Comparison of ENCODE assay signal across 8 cellular contexts in genomic region chr1:20507248-20507563, GRCh38. TPM values are rescaled to one million over a fixed set of nuclear protein-coding genes. Genes with fewer than 3 reads are reported as not detected.
DNase-seq lines count a peak whose midpoint lies in the region; ATAC-seq and TF ChIP-seq lines count a peak whose summit lies in the region.

No MANE protein-coding gene starts in this region.

- ATAC-seq in GM21529 (IDR thresholded peaks at IDR 0.05; ENCODE audit: unreplicated experiment) (peak; percentile 11), HG03520 (IDR thresholded peaks at IDR 0.05; ENCODE audit: unreplicated experiment) (no peak), HG03280 (IDR thresholded peaks at IDR 0.05; ENCODE audit: unreplicated experiment) (no peak), HG02610 (IDR thresholded peaks at IDR 0.05; ENCODE audit: unreplicated experiment) (no peak)

- peaks cover 51% of the 10 kb centered on the region for H3K79me2 ChIP-seq in SK-N-SH (ENCODE audit: insufficient read depth)

- H3K4me3 ChIP-seq in AG04449 (ENCODE audit: low read depth, low read length) = peak overlapping the region; percentile 98
- peak overlapping the region; percentile 92 to 97 for H3K4me3 ChIP-seq in SK-N-SH (ENCODE audit: low read depth in 2 of 2, low read length in 1 of 2)
- peak overlapping the region; percentile 78 to 99 (median 95) for H3K4me3 ChIP-seq in skin epidermis

- TF ChIP-seq RAD21 in SK-N-SH (IDR thresholded peaks at IDR 0.05; ENCODE audit: low read length) = no peak

- CTCF ChIA-PET in AG04449 (lab: Yijun Ruan, JAX) = interaction anchor here (1.1 to 5.5 kb wide), 2 partner anchors 14 to 294 kb away, joined by 3 to 36 read pairs; no protein-coding TSS in a partner anchor
- CTCF ChIA-PET in SK-N-SH (lab: Yijun Ruan, JAX) = interaction anchor here (3.3 kb wide), 1 partner anchor 13 kb away, joined by 16 read pairs; no protein-coding TSS in a partner anchor

- H4K20me1 ChIP-seq in SK-N-SH (ENCODE audit: insufficient read depth) = peaks cover 21% of the 10 kb centered on the region

- H2AFZ ChIP-seq in SK-N-SH (ENCODE audit: low read depth) = peak overlapping the region; percentile 100

- TF ChIP-seq EP300 in SK-N-SH (IDR thresholded peaks at IDR 0.05; ENCODE audit: borderline replicate concordance in 1 of 2, low read depth in 1 of 2, low read length in 1 of 2) = no peak

- peaks cover 15 to 17% of the 10 kb centered on the region in 2 experiments for H3K36me3 ChIP-seq in SK-N-SH (replicated peaks in 1 of 2; ENCODE audit: control insufficient read depth in 1 of 2, insufficient read depth in 2 of 2, low read length in 1 of 2)

- H3K4me1 ChIP-seq in SK-N-SH (ENCODE audit: control insufficient read depth in 1 of 2, insufficient read depth in 2 of 2, low read depth in 1 of 2, low read length in 1 of 2) = peaks cover 0 to 7% of the 10 kb centered on the region in 2 experiments; a peak in 1 of 4 replicates

- H3K27me3 ChIP-seq in SK-N-SH (ENCODE audit: insufficient read depth) = no peaks in the 10 kb centered on the region

- TF ChIP-seq CTCF in AG04449 (IDR thresholded peaks at IDR 0.05; ENCODE audit: insufficient read depth, low read length, missing control alignments) (no peak), SK-N-SH (IDR thresholded peaks at IDR 0.05) (no peak)

- DNase-seq in AG04449 (ENCODE audit: low read depth, low spot score) (no peak), SK-N-SH (no peak), germinal center (ENCODE audit: low spot score) (peak; percentile 61)

- no peaks in the 10 kb centered on the region for H3F3A ChIP-seq in SK-N-SH (replicated peaks; ENCODE audit: insufficient read depth)

- peak overlapping the region; percentile 96 for H3K4me2 ChIP-seq in SK-N-SH

- WGBS in SK-N-SH (ENCODE audit: low lambda C conversion rate) = 5% methylated on average over 5 of the region's 5 CpGs

- H3K9ac ChIP-seq in SK-N-SH = peak overlapping the region; percentile 72

- H3K27ac ChIP-seq in SK-N-SH (ENCODE audit: low read depth in 2 of 2, low read length in 1 of 2) (peak overlapping the region in 1 of 2 experiments; percentile 67; a peak in 3 of 4 replicates), skin epidermis (peak overlapping the region in 14 of 21 experiments; percentile 80 to 94 (median 88))

- no peaks in the 10 kb centered on the region for H3K9me2 ChIP-seq in SK-N-SH

- no peaks in the 10 kb centered on the region for H3K9me3 ChIP-seq in SK-N-SH

- POLR2A ChIA-PET in AG04449 (lab: Yijun Ruan, JAX) = no interaction called here
- POLR2A ChIA-PET in SK-N-SH (lab: Yijun Ruan, JAX) = interaction anchor here (1.3 to 1.7 kb wide), 4 partner anchors 12 to 154 kb away, joined by 3 to 7 read pairs (median 4); partner anchors contain the start of genes CAMK2N1 and DDOST

TF ChIP-seq in SK-N-SH, 30 proteins besides CTCF, POLR2A, EP300 and RAD21:
- TF ChIP-seq YY1 (IDR thresholded peaks at IDR 0.05; ENCODE audit: low read depth) = no peak
- TF ChIP-seq FOXM1 (IDR thresholded peaks at IDR 0.05; ENCODE audit: low read depth) = no peak
- TF ChIP-seq REST (IDR thresholded peaks at IDR 0.05; ENCODE audit: low read depth, low read length) = no peak
- TF ChIP-seq GABPA (IDR thresholded peaks at IDR 0.05; ENCODE audit: low read depth) = no peak
- no peak for TF ChIP-seq MEF2A (IDR thresholded peaks at IDR 0.05; ENCODE audit: borderline replicate concordance, low read depth)
- TF ChIP-seq ELF1 (IDR thresholded peaks at IDR 0.05) = no peak
- TF ChIP-seq IRF3 (IDR thresholded peaks at IDR 0.05; ENCODE audit: low read depth, low read length) = no peak
- no peak for TF ChIP-seq TCF12 (IDR thresholded peaks at IDR 0.05)
- TF ChIP-seq POLR2AphosphoS5 (IDR thresholded peaks at IDR 0.05; ENCODE audit: low read depth, low read length) = no peak
- no peak for TF ChIP-seq TEAD4 (IDR thresholded peaks at IDR 0.05; ENCODE audit: borderline replicate concordance, insufficient read depth)
- TF ChIP-seq JUND (IDR thresholded peaks at IDR 0.05) = no peak
- TF ChIP-seq USF2 (IDR thresholded peaks at IDR 0.05; ENCODE audit: borderline replicate concordance, low read depth, low read length) = no peak
- no peak for TF ChIP-seq EZH2phosphoT487 (IDR thresholded peaks at IDR 0.05; ENCODE audit: borderline replicate concordance, low read depth)
- no peak for TF ChIP-seq ZBTB33 (IDR thresholded peaks at IDR 0.05; ENCODE audit: borderline replicate concordance, low read depth)

RNA-seq across cellular contexts. Expression of gene MUL1, which starts 0.7 kb away (rescaled TPM):
- 22.8 and 26.4 TPM in 2 replicates for polyA plus RNA-seq in SK-N-SH (2012; rRNA removed)
- 13.8 and 20.8 TPM in 2 replicates for polyA plus RNA-seq in SK-N-SH (2012; cell fraction: cytosol; rRNA removed)
- 12.8 and 16.0 TPM in 2 replicates for polyA plus RNA-seq in SK-N-SH (2012; cell fraction: nucleus; rRNA removed)

RNA-seq across cellular contexts. Expression of gene CAMK2N1, which starts 21.2 kb away (rescaled TPM):
- polyA plus RNA-seq in SK-N-SH (2012; rRNA removed) = 2.8 and 5.3 TPM in 2 replicates
- polyA plus RNA-seq in SK-N-SH (2012; cell fraction: cytosol; rRNA removed) = 8.4 and 9.9 TPM in 2 replicates
- polyA plus RNA-seq in SK-N-SH (2012; cell fraction: nucleus; rRNA removed) = 1.3 and 1.6 TPM in 2 replicates

RNA-seq across cellular contexts. Expression of gene FAM43B, which starts 45.2 kb away (rescaled TPM):
- not detected in 2 replicates for polyA plus RNA-seq in SK-N-SH (2012; rRNA removed)
- polyA plus RNA-seq in SK-N-SH (2012; cell fraction: cytosol; rRNA removed) = 0.01 TPM in 1 of 2 replicates, not detected in the other
- 0.07 TPM in 1 of 2 replicates, not detected in the other for polyA plus RNA-seq in SK-N-SH (2012; cell fraction: nucleus; rRNA removed)
